ENCODE assay signal across 10 cellular contexts in the genomic region with DNA sequence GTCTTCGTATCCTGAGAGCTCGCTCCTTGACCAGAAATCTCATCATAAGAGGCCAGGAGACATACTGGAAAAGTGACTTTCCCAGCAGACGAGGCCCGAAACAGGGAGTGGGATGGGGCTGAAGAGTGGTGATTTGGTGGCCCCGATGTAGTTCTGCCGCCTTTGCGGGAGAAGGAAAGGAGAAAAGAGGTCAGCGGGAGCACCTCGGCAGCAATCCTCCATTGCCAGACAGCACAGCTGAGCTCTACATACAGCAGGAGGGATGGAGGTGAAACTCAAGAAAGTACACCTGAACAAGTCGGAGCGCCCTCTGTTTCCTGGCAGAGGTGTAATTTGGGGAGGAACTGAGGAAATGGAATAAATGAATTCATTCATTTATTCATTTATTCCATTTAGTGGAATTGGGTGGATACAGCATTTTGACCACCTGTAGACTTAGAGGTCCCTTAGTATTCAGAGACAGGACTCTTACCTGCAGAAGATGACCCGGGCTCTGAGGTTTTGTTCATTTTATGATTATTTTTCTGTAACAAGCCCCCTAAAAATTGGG. TPM values are rescaled to one million over a fixed set of nuclear protein-coding genes. Genes with fewer than 3 reads are reported as not detected.
DNase-seq lines count a peak whose midpoint lies in the region; ATAC-seq, FAIRE-seq and TF ChIP-seq lines count a peak whose summit lies in the region.
"Had no signal": no experiment of that assay in that cellular context is flagged by ENCODE, and none has a peak within 500 bp of the region (broad histone marks: within the 10 kb centered on the region; RNA-seq: fewer than 3 reads in every experiment).

No MANE protein-coding gene starts in this region.

- H3K36me3 ChIP-seq in left ventricle myocardium inferior (no peaks in the 10 kb centered on the region), mesendoderm (ENCODE audit: control insufficient read depth, insufficient read depth, low read length) (no peaks in the 10 kb centered on the region), upper lobe of left lung (no peaks in the 10 kb centered on the region)

- H3K79me2 ChIP-seq in mesendoderm (ENCODE audit: control insufficient read depth, insufficient read depth, low read length), result no peaks in the 10 kb centered on the region

- H3K9me3 ChIP-seq in left ventricle myocardium inferior (replicated peaks), result no peaks in the 10 kb centered on the region
- no peaks in the 10 kb centered on the region for H3K9me3 ChIP-seq in upper lobe of left lung

- intact Hi-C loops in left ventricle myocardium inferior (cut with micrococcal nuclease), result loop anchor here (2.0 kb wide), 1 partner anchor 37 kb away; the partner anchor contains the start of gene PPP1R11
- intact Hi-C loops in Right ventricle myocardium inferior (cut with DNase I), result loop anchor here (1.0 to 2.0 kb wide), 2 partner anchors 28 to 67 kb away; no protein-coding TSS in a partner anchor

- H3K23ac ChIP-seq in mesendoderm (ENCODE audit: low read length), result no peak overlapping the region

- H3K4me3 ChIP-seq in left ventricle myocardium inferior (peak overlapping the region; percentile 65), astrocyte of the cerebellum (ENCODE audit: low read depth, low read length) (peak overlapping the region; percentile 37), mesendoderm (ENCODE audit: low read length) (peak overlapping the region; percentile 27), upper lobe of left lung (peak overlapping the region in 3 of 4 donors; percentile 36 to 53 (median 51))

- no peak for TF ChIP-seq CTCF in left ventricle myocardium inferior (IDR thresholded peaks at IDR 0.05; ENCODE audit: borderline replicate concordance)
- no peak for TF ChIP-seq CTCF in astrocyte of the cerebellum (IDR thresholded peaks at IDR 0.05; ENCODE audit: low read depth, low read length, missing control alignments)
- TF ChIP-seq CTCF in upper lobe of left lung (IDR thresholded peaks at IDR 0.05), result no peak
- TF ChIP-seq CTCF in D721Med (IDR thresholded peaks at IDR 0.05; ENCODE audit: insufficient read depth, missing control alignments), result no peak

- no peak overlapping the region for H2BK120ac ChIP-seq in mesendoderm (ENCODE audit: low read depth, low read length)

- no peak for FAIRE-seq in D721Med (lab: Jason Lieb, UNC)

- no peak for TF ChIP-seq POLR2A in upper lobe of left lung (IDR thresholded peaks at IDR 0.05)

- H3K4me1 ChIP-seq in left ventricle myocardium inferior, result peaks cover 36% of the 10 kb centered on the region
- no peaks in the 10 kb centered on the region for H3K4me1 ChIP-seq in mesendoderm (ENCODE audit: control insufficient read depth, low read depth, low read length)
- H3K4me1 ChIP-seq in upper lobe of left lung, result peaks cover 26 to 36% (median 30%) of the 10 kb centered on the region in 4 donors

- H3K27me3 ChIP-seq in left ventricle myocardium inferior (ENCODE audit: low read depth), result peaks cover 69% of the 10 kb centered on the region
- peaks cover 29% of the 10 kb centered on the region for H3K27me3 ChIP-seq in mesendoderm (ENCODE audit: insufficient read depth, low read length, poor library complexity)
- peaks cover 0 to 11% (median 2%) of the 10 kb centered on the region in 4 donors for H3K27me3 ChIP-seq in upper lobe of left lung

- WGBS in mesendoderm (ENCODE audit: extremely low coverage, insufficient coverage, low lambda C conversion rate), result no CpG with 5 or more reads among the region's 12 CpGs
- WGBS in upper lobe of left lung, 2 donors, result 19 to 21% methylated on average over 12 of the region's 12 CpGs

- H2AK5ac ChIP-seq in mesendoderm (ENCODE audit: low read length), result no peak overlapping the region

- no peak overlapping the region for H4K8ac ChIP-seq in mesendoderm (ENCODE audit: low read depth, low read length)

- H3K4ac ChIP-seq in mesendoderm (ENCODE audit: low read depth, low read length), result no peak overlapping the region

- H3K56ac ChIP-seq in mesendoderm (ENCODE audit: low read length), result peak overlapping the region; percentile 63

- H3K4me2 ChIP-seq in mesendoderm (ENCODE audit: low read length), result peak overlapping the region; percentile 87

- DNase-seq in left ventricle myocardium inferior (no peak), Right ventricle myocardium inferior (ENCODE audit: missing footprints) (no peak), astrocyte of the cerebellum (ENCODE audit: low read depth) (no peak), mesendoderm (no peak), upper lobe of left lung (no peak), D721Med (ENCODE audit: insufficient read length, low spot score) (no peak), T-helper 9 cell (no peak), D341Med (ENCODE audit: low spot score) (no peak)

- no peak overlapping the region for H2BK5ac ChIP-seq in mesendoderm (ENCODE audit: low read length)

- no peak overlapping the region for H3K18ac ChIP-seq in mesendoderm (ENCODE audit: low read length)

- no peak overlapping the region for H2BK15ac ChIP-seq in mesendoderm (replicated peaks; ENCODE audit: low read depth)

- H3K27ac ChIP-seq in left ventricle myocardium inferior (replicated peaks) (peak overlapping the region; percentile 76), mesendoderm (ENCODE audit: low read depth, low read length) (no peak overlapping the region), upper lobe of left lung (peak overlapping the region in 3 of 4 donors; percentile 79 to 83 (median 80))

- H4K5ac ChIP-seq in mesendoderm (ENCODE audit: low read length), result no peak overlapping the region

- in situ Hi-C loops in astrocyte of the cerebellum (cut with HindIII; ENCODE audit: low sequenced_read_pairs), result no loop called here

- H3K9ac ChIP-seq in mesendoderm (ENCODE audit: low read length), result peak overlapping the region; percentile 65

- H3K79me1 ChIP-seq in mesendoderm (ENCODE audit: low read length), result no peaks in the 10 kb centered on the region

- no peak for TF ChIP-seq EP300 in upper lobe of left lung (IDR thresholded peaks at IDR 0.05)

- ATAC-seq in Right ventricle myocardium inferior, result no peak
- no peak for ATAC-seq in upper lobe of left lung (ENCODE audit: low FRiP score in 2 of 2)

RNA-seq across cellular contexts. Expression of gene TRIM31, which starts 9.2 kb away (rescaled TPM):
- total RNA-seq in left ventricle myocardium inferior (not detected), Right ventricle myocardium inferior (not detected), upper lobe of left lung (under 1 TPM in 2 of 6 donors, not detected in 4; 0.17 to 0.79 TPM)
- not detected for polyA plus RNA-seq in mesendoderm (2013, experiment 1 of 2)
- not detected for polyA plus RNA-seq in mesendoderm (2013, experiment 2 of 2)
- total RNA-seq: G401, renal cortical epithelial cell had no signal

RNA-seq across cellular contexts. Expression of gene RNF39, which starts 28.1 kb away (rescaled TPM):
- not detected for total RNA-seq in left ventricle myocardium inferior
- total RNA-seq in Right ventricle myocardium inferior, result not detected
- polyA plus RNA-seq in mesendoderm (2013, experiment 1 of 2), result 0.13 TPM
- polyA plus RNA-seq in mesendoderm (2013, experiment 2 of 2), result 0.13 TPM
- total RNA-seq in upper lobe of left lung, result 1 to 10 TPM; 2.0 to 4.2 (median 2.8) TPM
- total RNA-seq: G401 had no signal

RNA-seq across cellular contexts. Expression of gene TRIM40, which starts 32.2 kb away (rescaled TPM):
- total RNA-seq in left ventricle myocardium inferior (not detected), Right ventricle myocardium inferior (not detected), upper lobe of left lung (not detected)
- not detected for polyA plus RNA-seq in mesendoderm (2013, experiment 1 of 2)
- not detected for polyA plus RNA-seq in mesendoderm (2013, experiment 2 of 2)
- total RNA-seq: G401, renal cortical epithelial cell had no signal

RNA-seq across cellular contexts. Expression of gene PPP1R11, which starts 36.7 kb away (rescaled TPM):
- total RNA-seq in left ventricle myocardium inferior (45.3 TPM), Right ventricle myocardium inferior (44.3 TPM), upper lobe of left lung (10 to 100 TPM; 31.4 to 66.1 (median 42.7) TPM)
- polyA plus RNA-seq in mesendoderm (2013, experiment 1 of 2), result 35.2 TPM
- polyA plus RNA-seq in mesendoderm (2013, experiment 2 of 2), result 33.4 TPM

RNA-seq across cellular contexts. Expression of gene POLR1H, which starts 42.6 kb away (rescaled TPM):
- 17.5 TPM for total RNA-seq in left ventricle myocardium inferior
- 13.1 TPM for total RNA-seq in Right ventricle myocardium inferior
- polyA plus RNA-seq in mesendoderm (2013, experiment 1 of 2), result 69.5 TPM
- polyA plus RNA-seq in mesendoderm (2013, experiment 2 of 2), result 68.9 TPM
- 10 to 100 TPM; 14.9 to 23.6 (median 19.7) TPM for total RNA-seq in upper lobe of left lung
